Comparison of ENCODE assay signal across 8 cellular contexts in the genomic region with DNA sequence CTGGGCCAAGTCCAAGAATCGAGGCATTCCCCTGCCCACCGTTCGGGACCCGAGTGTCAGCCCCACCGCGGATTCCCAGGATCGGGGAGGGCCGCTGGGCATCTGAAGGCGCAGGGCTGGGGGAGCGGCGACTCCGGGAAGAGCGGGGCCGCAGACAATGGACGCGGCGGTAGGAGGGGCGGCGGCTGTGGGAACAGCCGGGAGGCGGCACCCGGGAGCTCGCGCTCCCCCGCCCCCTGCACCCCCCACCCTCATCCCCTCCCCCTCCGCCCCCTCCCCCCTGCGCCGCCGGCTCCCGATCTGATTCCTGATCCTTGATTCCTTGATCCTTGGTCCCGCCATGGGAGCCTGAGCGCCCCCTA. TPM values are rescaled to one million over a fixed set of nuclear protein-coding genes. Genes with fewer than 3 reads are reported as not detected.
DNase-seq lines count a peak whose midpoint lies in the region; ATAC-seq, FAIRE-seq and TF ChIP-seq lines count a peak whose summit lies in the region.

VANGL2 (plus strand) TSS at position 281 of the 362 bp plus-strand sequence. CDS start 15,274 bp downstream, outside the sequence.

- DNase-seq in GM12864 (ENCODE audit: low read depth), result no peak
- DNase-seq in NCI-H2171 treated with DMSO at 0.1 percent for 48 hours (lab: John Stamatoyannopoulos, UW), result peak; percentile 72
- DNase-seq in activated T-helper 1 cell treated with anti-CD3 and anti-CD28 coated beads, Interleukin-12 subunit alpha, Interleukin-12 subunit beta, Interleukin-2, Interleukin-4 antibody, amounts not matched to agents 30 ng/mL and 10 ng/mL and 1 ng/mL, durations not matched to agents 14 hours and 24 hours and 36 hours (ENCODE audit: low spot score), result no peak
- peak; percentile 90 to 92 for DNase-seq in frontal cortex (ENCODE audit: low spot score in 2 of 2)
- peak in 1 of 2 donors; percentile 31 for DNase-seq in tibial artery

- FAIRE-seq in frontal cortex (lab: Jason Lieb, UNC), result no peak

- no peaks in the 10 kb centered on the region for H3K9me3 ChIP-seq in tibial artery

- no peak within 1 kb of the TSS for H3K27ac ChIP-seq in tibial artery

- H3K27ac Mint-ChIP-seq in activated T-helper 1 cell treated with anti-CD3 and anti-CD28 coated beads, Interleukin-12 subunit alpha, Interleukin-12 subunit beta, Interleukin-2, Interleukin-4 antibody, amounts not matched to agents 30 ng/mL and 10 ng/mL and 1 ng/mL, durations not matched to agents 14 hours and 24 hours and 36 hours, result no peak within 1 kb of the TSS
- peak within 1 kb of the TSS; percentile 51 to 82 (median 79) for H3K27ac Mint-ChIP-seq in nephron

- H3K4me1 Mint-ChIP-seq in activated T-helper 1 cell treated with anti-CD3 and anti-CD28 coated beads, Interleukin-12 subunit alpha, Interleukin-12 subunit beta, Interleukin-2, Interleukin-4 antibody, amounts not matched to agents 30 ng/mL and 10 ng/mL and 1 ng/mL, durations not matched to agents 14 hours and 24 hours and 36 hours (ENCODE audit: low read depth), result peaks cover 5% of the 10 kb centered on the region
- H3K4me1 Mint-ChIP-seq in nephron, result peaks cover 45% of the 10 kb centered on the region

- peaks cover 2% of the 10 kb centered on the region for H3K36me3 Mint-ChIP-seq in activated T-helper 1 cell treated with anti-CD3 and anti-CD28 coated beads, Interleukin-12 subunit alpha, Interleukin-12 subunit beta, Interleukin-2, Interleukin-4 antibody, amounts not matched to agents 30 ng/mL and 10 ng/mL and 1 ng/mL, durations not matched to agents 14 hours and 24 hours and 36 hours (ENCODE audit: low read depth)
- H3K36me3 Mint-ChIP-seq in nephron (ENCODE audit: low read depth), result no peaks in the 10 kb centered on the region

- no peak for ATAC-seq in GM21515 (IDR thresholded peaks at IDR 0.05; ENCODE audit: unreplicated experiment)
- ATAC-seq in HG03039 (IDR thresholded peaks at IDR 0.05; ENCODE audit: unreplicated experiment), result no peak

- H3K4me3 ChIP-seq in GM12864 (ENCODE audit: low read depth, low read length), result peak within 1 kb of the TSS; percentile 26; the same call in 1 of the 2 replicates
- peak within 1 kb of the TSS; percentile 35 to 49 for H3K4me3 ChIP-seq in tibial artery

- H3K4me3 Mint-ChIP-seq in activated T-helper 1 cell treated with anti-CD3 and anti-CD28 coated beads, Interleukin-12 subunit alpha, Interleukin-12 subunit beta, Interleukin-2, Interleukin-4 antibody, amounts not matched to agents 30 ng/mL and 10 ng/mL and 1 ng/mL, durations not matched to agents 14 hours and 24 hours and 36 hours, result peak within 1 kb of the TSS; percentile 41
- H3K4me3 Mint-ChIP-seq in nephron, result peak within 1 kb of the TSS; percentile 84 to 89 (median 86)

- no peaks in the 10 kb centered on the region for H3K9me3 Mint-ChIP-seq in activated T-helper 1 cell treated with anti-CD3 and anti-CD28 coated beads, Interleukin-12 subunit alpha, Interleukin-12 subunit beta, Interleukin-2, Interleukin-4 antibody, amounts not matched to agents 30 ng/mL and 10 ng/mL and 1 ng/mL, durations not matched to agents 14 hours and 24 hours and 36 hours
- no peaks in the 10 kb centered on the region for H3K9me3 Mint-ChIP-seq in nephron

- H3K4me1 ChIP-seq in tibial artery, result peaks cover 0 to 15% (median 11%) of the 10 kb centered on the region in 4 donors

- H3K36me3 ChIP-seq in tibial artery, result no peaks in the 10 kb centered on the region

- TF ChIP-seq CTCF in GM12864 (IDR thresholded peaks at IDR 0.05; ENCODE audit: low read depth, low read length, missing control alignments) (no peak), nephron (IDR thresholded peaks at IDR 0.05; ENCODE audit: unreplicated experiment in 3 of 3) (no peak), tibial artery (IDR thresholded peaks at IDR 0.05) (no peak)

- intact Hi-C loops in activated T-helper 1 cell treated with anti-CD3 and anti-CD28 coated beads, Interleukin-12 subunit alpha, Interleukin-12 subunit beta, Interleukin-2, Interleukin-4 antibody, amounts not matched to agents 30 ng/mL and 10 ng/mL and 1 ng/mL, durations not matched to agents 14 hours and 24 hours and 36 hours (cut with micrococcal nuclease), result no loop called here
- intact Hi-C loops in tibial artery (cut with DNase I; ENCODE audit: low total_unique reads), result no loop called here

- H3K27me3 Mint-ChIP-seq in activated T-helper 1 cell treated with anti-CD3 and anti-CD28 coated beads, Interleukin-12 subunit alpha, Interleukin-12 subunit beta, Interleukin-2, Interleukin-4 antibody, amounts not matched to agents 30 ng/mL and 10 ng/mL and 1 ng/mL, durations not matched to agents 14 hours and 24 hours and 36 hours (ENCODE audit: insufficient read depth), result peaks cover 49% of the 10 kb centered on the region
- peaks cover 4% of the 10 kb centered on the region for H3K27me3 Mint-ChIP-seq in nephron (ENCODE audit: low read depth)

- H3K27me3 ChIP-seq in tibial artery, result peaks cover 0 to 41% of the 10 kb centered on the region in 2 donors

RNA-seq across cellular contexts. Expression of gene VANGL2, which starts in this region (rescaled TPM):
- not detected in 2 replicates for total RNA-seq in activated T-helper 1 cell treated with anti-CD3 and anti-CD28 coated beads, Interleukin-12 subunit alpha, Interleukin-12 subunit beta, Interleukin-2, Interleukin-4 antibody, amounts not matched to agents 30 ng/mL and 10 ng/mL and 1 ng/mL, durations not matched to agents 14 hours and 24 hours and 36 hours
- total RNA-seq in frontal cortex, result 11.0 TPM

Comparison
In these comparisons a context has a peak if more than half of its experiments do, and no peak if none do; other contexts are left out.
1. RNA of gene VANGL2 (total RNA-seq): 11.0 TPM in frontal cortex (single experiment); not detected in activated T-helper 1 cell treated with anti-CD3 and anti-CD28 coated beads, Interleukin-12 subunit alpha, Interleukin-12 subunit beta, Interleukin-2, Interleukin-4 antibody, amounts not matched to agents 30 ng/mL and 10 ng/mL and 1 ng/mL, durations not matched to agents 14 hours and 24 hours and 36 hours; every median in the first group is over 10 times any median in the second.
2. DNase-seq: peak in NCI-H2171 treated with DMSO at 0.1 percent for 48 hours (single experiment) and frontal cortex (2 of 2); none in GM12864 (single experiment) and activated T-helper 1 cell treated with anti-CD3 and anti-CD28 coated beads, Interleukin-12 subunit alpha, Interleukin-12 subunit beta, Interleukin-2, Interleukin-4 antibody, amounts not matched to agents 30 ng/mL and 10 ng/mL and 1 ng/mL, durations not matched to agents 14 hours and 24 hours and 36 hours (single experiment).